ENCODE assay signal across 27 cellular contexts in the genomic region with DNA sequence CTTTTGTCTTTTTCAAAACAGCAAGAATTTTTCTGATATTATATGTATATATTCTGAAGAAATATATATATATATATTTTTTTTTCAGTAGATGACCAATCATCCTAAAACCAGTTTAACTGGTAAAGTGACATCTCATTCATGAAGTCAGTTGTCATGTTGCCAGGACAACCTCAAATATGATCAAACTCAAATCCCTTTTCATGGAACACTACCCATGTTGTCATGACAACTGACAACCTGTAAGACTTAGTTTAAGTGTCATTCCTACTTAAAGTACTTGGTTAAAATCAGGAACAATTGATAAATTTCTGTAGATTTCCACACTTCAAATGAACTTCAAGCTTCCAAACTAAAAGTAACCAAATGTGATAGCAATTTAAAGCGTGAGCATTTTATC.
DNase-seq lines count a peak whose midpoint lies in the region; ATAC-seq and TF ChIP-seq lines count a peak whose summit lies in the region.
"Had no signal": no experiment of that assay in that cellular context is flagged by ENCODE, and none has a peak within 500 bp of the region (broad histone marks: within the 10 kb centered on the region; RNA-seq: fewer than 3 reads in every experiment).

No MANE protein-coding gene starts in this region.

- TF ChIP-seq POLR2A in HCT116 (IDR thresholded peaks at IDR 0.05; ENCODE audit: borderline replicate concordance, extremely low read depth, insufficient read depth, insufficient read length) (no peak), GM18505 (IDR thresholded peaks at IDR 0.05; ENCODE audit: borderline replicate concordance, extremely low read depth, insufficient read depth, insufficient read length) (no peak)

- H3K27ac ChIP-seq in HCT116 (ENCODE audit: low read depth, low read length) (no peak overlapping the region), neural cell (ENCODE audit: low read length) (no peak overlapping the region)
- H3K27ac ChIP-seq: BLaER1, heart right ventricle, upper lobe of right lung had no signal

- RAD21 ChIA-PET in HCT116 (lab: Charles Lee; ENCODE audit: low non-redundant PET in 1 of 2, low total read pairs in 2 of 2, uncharacterized antibody in 2 of 2, unreplicated experiment in 2 of 2) = no interaction called here

- H2AFZ ChIP-seq in HCT116 (ENCODE audit: low read depth, low read length, poor library complexity, severe bottlenecking) = no peak overlapping the region
- no peak overlapping the region for H2AFZ ChIP-seq in neural cell (ENCODE audit: low read depth, low read length)

- TF ChIP-seq CTCF in HCT116 (IDR thresholded peaks at IDR 0.05 in 2 of 3, conservative IDR thresholded peaks at IDR 0.05 in 1 of 3; ENCODE audit: borderline replicate concordance in 1 of 3, insufficient read depth in 1 of 3, low read depth in 2 of 3, low read length in 2 of 3) (no peak), LNCaP clone FGC (IDR thresholded peaks at IDR 0.05; ENCODE audit: control insufficient read depth, extremely low read depth, insufficient read depth) (no peak), neural cell (IDR thresholded peaks at IDR 0.05; ENCODE audit: poor library complexity, severe bottlenecking) (no peak)

- CTCF ChIA-PET in HCT116 (lab: Charles Lee) = no interaction called here
- CTCF ChIA-PET in activated CD4-positive, alpha-beta T cell treated with anti-CD3 and anti-CD28 coated beads for 36 hours (lab: Charles Lee) = no interaction called here

- H3K4me3 ChIP-seq in HCT116 (replicated peaks in 1 of 2; ENCODE audit: low read depth in 1 of 2, low read length in 2 of 2) = no peak overlapping the region
- H3K4me3 ChIP-seq in LNCaP clone FGC (ENCODE audit: low read depth, low read length) = no peak overlapping the region
- no peak overlapping the region for H3K4me3 ChIP-seq in neural cell (ENCODE audit: low read length)
- H3K4me3 ChIP-seq: BLaER1, HAP-1, heart right ventricle, lung, upper lobe of right lung had no signal

- DNase-seq in HCT116 (ENCODE audit: low read depth, low spot score) (peak; percentile 22), LNCaP clone FGC (ENCODE audit: low read depth) (peak; percentile 41), NCI-H146 (lab: John Stamatoyannopoulos, UW) (no peak)
- no peak for DNase-seq in activated CD4-positive, alpha-beta T cell treated with anti-CD3 and anti-CD28 coated beads for 36 hours
- no peak for DNase-seq in activated naive CD4-positive, alpha-beta T cell (lab: John Stamatoyannopoulos, UW)
- DNase-seq: activated B cell treated with CpG ODN at 0.5 μM for 24 hours; activated effector memory CD4-positive, alpha-beta T cell treated with anti-CD3 and anti-CD28 coated beads, Interleukin-2, amount 50 U/mL, for 16 hours; activated naive CD8-positive, alpha-beta T cell treated with anti-CD3 and anti-CD28 coated beads, Interleukin-2, amount 10 ng/mL, durations not matched to agents 7 days and 5 days; activated T-cell treated with anti-CD3 and anti-CD28 coated beads, Interleukin-2, amount 50 U/mL, for 24 hours; DMS79; effector memory CD8-positive, alpha-beta T cell; foreskin melanocyte; heart right ventricle; NCI-H187; NCI-H345; NCI-H82; RPMI8226; stimulated activated naive B cell treated with anti-CD40 and anti-IgM and Interleukin-4, amounts not matched to agents 10 μg/mL and 1 μg/mL and 100 μg/mL, for 72 hours; substantia nigra; upper lobe of right lung had no signal

- ATAC-seq in HCT116 (no peak), esophagus mucosa (peak; percentile 76), GM18505 (IDR thresholded peaks at IDR 0.05; ENCODE audit: unreplicated experiment) (no peak)
- ATAC-seq in activated CD4-positive, alpha-beta T cell treated with anti-CD3 and anti-CD28 coated beads for 36 hours = no peak
- ATAC-seq: effector memory CD8-positive, alpha-beta T cell; heart right ventricle; natural killer cell treated with Interleukin-12 subunit alpha and Interleukin-12 subunit beta and Interleukin-15 and Interleukin-18, amount 100 ng/mL, for 72 hours; stimulated activated naive B cell treated with anti-CD40 and anti-IgM and Interleukin-4, amounts not matched to agents 10 μg/mL and 1 μg/mL and 100 μg/mL, for 72 hours; upper lobe of right lung had no signal

- intact Hi-C loops in HCT116 (cut with micrococcal nuclease) = no loop called here
- intact Hi-C loops in activated CD4-positive, alpha-beta T cell treated with anti-CD3 and anti-CD28 coated beads for 36 hours (cut with DNase I, micrococcal nuclease) = no loop called here

- no peaks in the 10 kb centered on the region for H4K20me1 ChIP-seq in HCT116 (ENCODE audit: insufficient read depth)
- no peaks in the 10 kb centered on the region for H4K20me1 ChIP-seq in neural cell (ENCODE audit: insufficient read depth)
- H4K20me1 ChIP-seq: BLaER1 had no signal

- H3K9ac ChIP-seq in HCT116 (ENCODE audit: low read length) (no peak overlapping the region), neural cell (ENCODE audit: low read length) (no peak overlapping the region)
- H3K9ac ChIP-seq: BLaER1 had no signal

- H3K36me3 ChIP-seq in HCT116 (ENCODE audit: control insufficient read depth in 1 of 2, insufficient read depth in 2 of 2, low read length in 2 of 2) (no peaks in the 10 kb centered on the region), neural cell (ENCODE audit: insufficient read depth, low read length) (no peaks in the 10 kb centered on the region)
- H3K36me3 ChIP-seq: BLaER1, HAP-1, heart right ventricle, upper lobe of right lung had no signal

- TF ChIP-seq EP300 in neural cell (conservative IDR thresholded peaks at IDR 0.05; ENCODE audit: poor library complexity, severe bottlenecking) = peak; percentile 23

- H3K4me1 ChIP-seq in HCT116 (ENCODE audit: control insufficient read depth in 1 of 2, insufficient read depth in 2 of 2, low read length in 2 of 2) = no peaks in the 10 kb centered on the region; a peak in 1 of 4 replicates
- H3K4me1 ChIP-seq: BLaER1, HAP-1, heart right ventricle, upper lobe of right lung had no signal

- peaks cover 1% of the 10 kb centered on the region for H3K9me3 Mint-ChIP-seq in activated CD4-positive, alpha-beta T cell treated with anti-CD3 and anti-CD28 coated beads for 36 hours (ENCODE audit: low read depth)
- H3K9me3 Mint-ChIP-seq: activated B cell treated with CpG ODN at 0.5 μM for 24 hours; activated naive CD8-positive, alpha-beta T cell treated with anti-CD3 and anti-CD28 coated beads, Interleukin-2, amount 10 ng/mL, durations not matched to agents 7 days and 5 days; natural killer cell treated with Interleukin-12 subunit alpha and Interleukin-12 subunit beta and Interleukin-15 and Interleukin-18, amount 100 ng/mL, for 72 hours had no signal

- H3K4me3 Mint-ChIP-seq in activated CD4-positive, alpha-beta T cell treated with anti-CD3 and anti-CD28 coated beads for 36 hours = no peak overlapping the region
- H3K4me3 Mint-ChIP-seq: activated B cell treated with CpG ODN at 0.5 μM for 24 hours; activated naive CD8-positive, alpha-beta T cell treated with anti-CD3 and anti-CD28 coated beads, Interleukin-2, amount 10 ng/mL, durations not matched to agents 7 days and 5 days; activated T-cell treated with anti-CD3 and anti-CD28 coated beads, Interleukin-2, amount 50 U/mL, for 24 hours; effector memory CD8-positive, alpha-beta T cell; natural killer cell treated with Interleukin-12 subunit alpha and Interleukin-12 subunit beta and Interleukin-15 and Interleukin-18, amount 100 ng/mL, for 72 hours; stimulated activated naive B cell treated with anti-CD40 and anti-IgM and Interleukin-4, amounts not matched to agents 10 μg/mL and 1 μg/mL and 100 μg/mL, for 72 hours had no signal

- H3K27me3 ChIP-seq in HCT116 (ENCODE audit: insufficient read depth, low read length) (no peaks in the 10 kb centered on the region), neural cell (ENCODE audit: insufficient read depth, low read depth, low read length) (no peaks in the 10 kb centered on the region)
- H3K27me3 ChIP-seq: BLaER1, heart right ventricle, upper lobe of right lung had no signal

- no peaks in the 10 kb centered on the region for H3K9me3 ChIP-seq in HCT116 (ENCODE audit: control insufficient read depth in 1 of 2, insufficient read depth in 1 of 2, low read depth in 1 of 2, low read length in 2 of 2)
- no peaks in the 10 kb centered on the region for H3K9me3 ChIP-seq in neural cell (ENCODE audit: low read length)
- H3K9me3 ChIP-seq: BLaER1, HAP-1, upper lobe of right lung had no signal

- peaks cover 8% of the 10 kb centered on the region for H3K27me3 Mint-ChIP-seq in activated CD4-positive, alpha-beta T cell treated with anti-CD3 and anti-CD28 coated beads for 36 hours
- H3K27me3 Mint-ChIP-seq: activated naive CD8-positive, alpha-beta T cell treated with anti-CD3 and anti-CD28 coated beads, Interleukin-2, amount 10 ng/mL, durations not matched to agents 7 days and 5 days; activated T-cell treated with anti-CD3 and anti-CD28 coated beads, Interleukin-2, amount 50 U/mL, for 24 hours; effector memory CD8-positive, alpha-beta T cell had no signal

- no peaks in the 10 kb centered on the region for H3K79me2 ChIP-seq in HCT116 (ENCODE audit: insufficient read depth, low read length)
- no peaks in the 10 kb centered on the region for H3K79me2 ChIP-seq in neural cell (replicated peaks; ENCODE audit: insufficient read depth, low read length)

- no TSS peak for BruUV-seq in HCT116 (replicated peaks; lab: Mats Ljungman, UMichigan)

- no peak for TF ChIP-seq RAD21 in HCT116 (IDR thresholded peaks at IDR 0.05; ENCODE audit: low read depth)
- no peak for TF ChIP-seq RAD21 in neural cell (conservative IDR thresholded peaks at IDR 0.05)

- no peaks in the 10 kb centered on the region for H3K4me1 Mint-ChIP-seq in activated CD4-positive, alpha-beta T cell treated with anti-CD3 and anti-CD28 coated beads for 36 hours
- H3K4me1 Mint-ChIP-seq: activated B cell treated with CpG ODN at 0.5 μM for 24 hours; activated naive CD8-positive, alpha-beta T cell treated with anti-CD3 and anti-CD28 coated beads, Interleukin-2, amount 10 ng/mL, durations not matched to agents 7 days and 5 days; stimulated activated naive B cell treated with anti-CD40 and anti-IgM and Interleukin-4, amounts not matched to agents 10 μg/mL and 1 μg/mL and 100 μg/mL, for 72 hours had no signal

- POLR2A ChIA-PET in HCT116 (lab: Charles Lee) = no interaction called here
- POLR2A ChIA-PET in activated CD4-positive, alpha-beta T cell treated with anti-CD3 and anti-CD28 coated beads for 36 hours (lab: Charles Lee) = no interaction called here

- H3K4me2 ChIP-seq in HCT116 (ENCODE audit: low read length) = no peak overlapping the region
- H3K4me2 ChIP-seq in neural cell (ENCODE audit: low read length) = no peak overlapping the region
- H3K4me2 ChIP-seq: BLaER1 had no signal

- no peaks in the 10 kb centered on the region for H3K36me3 Mint-ChIP-seq in activated CD4-positive, alpha-beta T cell treated with anti-CD3 and anti-CD28 coated beads for 36 hours (ENCODE audit: low read depth)
- H3K36me3 Mint-ChIP-seq: activated naive CD8-positive, alpha-beta T cell treated with anti-CD3 and anti-CD28 coated beads, Interleukin-2, amount 10 ng/mL, durations not matched to agents 7 days and 5 days; natural killer cell treated with Interleukin-12 subunit alpha and Interleukin-12 subunit beta and Interleukin-15 and Interleukin-18, amount 100 ng/mL, for 72 hours; stimulated activated naive B cell treated with anti-CD40 and anti-IgM and Interleukin-4, amounts not matched to agents 10 μg/mL and 1 μg/mL and 100 μg/mL, for 72 hours had no signal

- H3K27ac Mint-ChIP-seq in activated CD4-positive, alpha-beta T cell treated with anti-CD3 and anti-CD28 coated beads for 36 hours = no peak overlapping the region
- H3K27ac Mint-ChIP-seq: activated B cell treated with CpG ODN at 0.5 μM for 24 hours; activated naive CD8-positive, alpha-beta T cell treated with anti-CD3 and anti-CD28 coated beads, Interleukin-2, amount 10 ng/mL, durations not matched to agents 7 days and 5 days; activated T-cell treated with anti-CD3 and anti-CD28 coated beads, Interleukin-2, amount 50 U/mL, for 24 hours; effector memory CD8-positive, alpha-beta T cell; natural killer cell treated with Interleukin-12 subunit alpha and Interleukin-12 subunit beta and Interleukin-15 and Interleukin-18, amount 100 ng/mL, for 72 hours; stimulated activated naive B cell treated with anti-CD40 and anti-IgM and Interleukin-4, amounts not matched to agents 10 μg/mL and 1 μg/mL and 100 μg/mL, for 72 hours had no signal

- no peaks in the 10 kb centered on the region for H3K9me2 ChIP-seq in HCT116 (ENCODE audit: insufficient read depth)
- no peaks in the 10 kb centered on the region for H3K9me2 ChIP-seq in neural cell (ENCODE audit: insufficient read depth, low read length)

- no peaks in the 10 kb centered on the region for H3F3A ChIP-seq in neural cell (ENCODE audit: insufficient read depth, low read length, poor library complexity, severe bottlenecking)

Comparison
In these comparisons a context has a peak if more than half of its experiments do, and no peak if none do; other contexts are left out.
1. DNase-seq: peak in HCT116 (single experiment) and LNCaP clone FGC (single experiment); none in activated CD4-positive, alpha-beta T cell treated with anti-CD3 and anti-CD28 coated beads for 36 hours (single experiment), activated naive CD4-positive, alpha-beta T cell (0 of 4) and NCI-H146 (single experiment).